ENCODE assay signal across 14 cellular contexts in genomic region chr11:10460611-10461275, GRCh38. TPM values are rescaled to one million over a fixed set of nuclear protein-coding genes. Genes with fewer than 3 reads are reported as not detected.
DNase-seq lines count a peak whose midpoint lies in the region; ATAC-seq and TF ChIP-seq lines count a peak whose summit lies in the region.
"Had no signal": no experiment of that assay in that cellular context is flagged by ENCODE, and none has a peak within 500 bp of the region (broad histone marks: within the 10 kb centered on the region; RNA-seq: fewer than 3 reads in every experiment).

No MANE protein-coding gene starts in this region.

- peaks cover 75% of the 10 kb centered on the region for H4K20me1 ChIP-seq in Loucy (ENCODE audit: insufficient read depth, low read length, poor library complexity, severe bottlenecking)

- peaks cover 10% of the 10 kb centered on the region; the same call in 1 of the 2 replicates for H3F3A ChIP-seq in Loucy (ENCODE audit: low read depth)

- peak overlapping the region; percentile 45 for H3K9ac ChIP-seq in Loucy (ENCODE audit: low read depth, low read length, poor library complexity, severe bottlenecking)

- peaks cover 96% of the 10 kb centered on the region for H3K79me2 ChIP-seq in Loucy (ENCODE audit: insufficient read depth, low read length)

- no peak for TF ChIP-seq CTCF in GM12865 (IDR thresholded peaks at IDR 0.05; ENCODE audit: insufficient read depth, low read depth, low read length, missing control alignments)
- no peak for TF ChIP-seq CTCF in Loucy (conservative IDR thresholded peaks at IDR 0.05; ENCODE audit: low read length)

- peak overlapping the region; percentile 70 for H3K4me2 ChIP-seq in Loucy (ENCODE audit: low read depth, low read length, poor library complexity, severe bottlenecking)
- H3K4me2 ChIP-seq: PC-9 had no signal

- peak; percentile 21 for ATAC-seq in GM19463 (IDR thresholded peaks at IDR 0.05; ENCODE audit: unreplicated experiment)
- ATAC-seq: heart right ventricle, psoas muscle had no signal

- no peak overlapping the region for H3K4me3 ChIP-seq in GM12865 (ENCODE audit: low read depth, low read length)
- peak overlapping the region; percentile 60 for H3K4me3 ChIP-seq in Loucy (ENCODE audit: low read length, poor library complexity, severe bottlenecking)
- H3K4me3 ChIP-seq: heart right ventricle, PC-9, psoas muscle, stomach had no signal

- H3K9me2 ChIP-seq in Loucy (replicated peaks; ENCODE audit: low read depth, low read length), result no peaks in the 10 kb centered on the region

- H3K36me3 ChIP-seq in Loucy (ENCODE audit: insufficient read depth, low read length), result peaks cover 50% of the 10 kb centered on the region

- no peaks in the 10 kb centered on the region for H3K27me3 ChIP-seq in Loucy (ENCODE audit: insufficient read depth, low read length, poor library complexity, severe bottlenecking)
- H3K27me3 ChIP-seq: stomach had no signal

- H2AFZ ChIP-seq in Loucy (ENCODE audit: low read length), result no peak overlapping the region
- H2AFZ ChIP-seq: PC-9 had no signal

- H3K4me1 ChIP-seq in Loucy (ENCODE audit: insufficient read depth, low read length, poor library complexity, severe bottlenecking), result peaks cover 66% of the 10 kb centered on the region

- H3K9me3 ChIP-seq in Loucy (ENCODE audit: insufficient read depth, low read depth, low read length), result no peaks in the 10 kb centered on the region
- H3K9me3 ChIP-seq: heart right ventricle, psoas muscle, stomach had no signal

- DNase-seq in GM12865 (ENCODE audit: low read depth) (peak; percentile 43), islet precursor cell (peak; percentile 11), NCI-H1417 (lab: John Stamatoyannopoulos, UW) (no peak), dermis blood vessel endothelial cell (no peak), DMS 273 treated with DMSO at 0.1 percent for 48 hours (lab: John Stamatoyannopoulos, UW) (no peak)
- DNase-seq in activated effector memory CD4-positive, alpha-beta T cell treated with anti-CD3 and anti-CD28 coated beads, Interleukin-2, amount 50 U/mL, for 16 hours, result no peak
- DNase-seq: heart right ventricle, IMR-90, NCI-H2029, PC-9, psoas muscle, stomach had no signal

RNA-seq across cellular contexts. Expression of gene AMPD3, which starts 5.7 kb away (rescaled TPM):
- total RNA-seq in dermis blood vessel endothelial cell, result 1.0 and 2.3 TPM in 2 replicates

Comparison
In these comparisons a context has a peak if more than half of its experiments do, and no peak if none do; other contexts are left out.
1. DNase-seq: peak in GM12865 (single experiment) and islet precursor cell (single experiment); none in activated effector memory CD4-positive, alpha-beta T cell treated with anti-CD3 and anti-CD28 coated beads, Interleukin-2, amount 50 U/mL, for 16 hours (single experiment), NCI-H1417 (0 of 3), dermis blood vessel endothelial cell (single experiment) and DMS 273 treated with DMSO at 0.1 percent for 48 hours (single experiment).